In the genomic region with DNA sequence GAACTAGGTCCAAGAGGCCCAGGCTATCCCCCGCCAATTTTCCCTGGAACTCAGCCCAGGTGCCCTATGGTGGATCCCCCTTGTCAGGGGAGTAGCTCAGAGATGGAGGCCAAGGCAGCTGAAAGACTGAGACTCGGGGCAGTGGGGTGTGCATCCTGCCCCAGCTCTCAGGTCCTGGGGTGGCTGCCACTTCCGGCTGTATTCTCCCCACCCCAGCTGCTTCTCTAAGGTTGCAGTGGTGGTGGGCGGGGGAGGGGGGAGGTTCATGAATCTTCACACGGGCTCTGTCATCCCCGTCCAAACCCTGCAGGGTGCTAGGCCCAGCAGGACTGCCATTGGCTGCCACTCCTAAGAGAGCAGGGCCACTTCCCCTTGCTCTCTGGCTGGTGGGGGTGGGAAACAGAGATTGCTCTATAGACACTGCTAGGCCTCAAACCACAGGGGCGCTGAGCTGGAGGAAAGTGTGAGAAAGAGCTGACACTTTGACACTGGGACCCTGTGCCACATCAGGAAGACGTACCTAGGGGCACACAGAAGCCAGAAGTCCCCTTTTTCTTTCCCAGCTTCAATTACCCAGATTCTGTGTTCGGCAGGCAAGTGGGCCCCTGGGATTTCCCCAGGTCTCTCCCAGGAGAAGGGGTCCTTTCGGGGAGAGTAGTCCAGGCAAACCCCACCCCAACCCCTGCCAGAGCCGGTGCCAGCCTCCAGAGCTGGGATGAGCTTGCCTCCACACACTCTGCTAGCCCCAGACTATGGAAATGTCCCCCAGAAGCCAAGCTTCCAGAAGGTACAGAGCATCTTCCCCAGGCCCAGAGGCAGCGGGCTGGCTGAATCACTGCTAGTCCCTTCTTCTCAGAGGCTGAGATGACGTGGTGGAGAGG, we compare ENCODE assay signal across 9 cellular contexts. TPM values are rescaled to one million over a fixed set of nuclear protein-coding genes. Genes with fewer than 3 reads are reported as not detected.
A peak's percentile ranks its signal among the peaks of the same experiment; 100 is the strongest.
DNase-seq lines count a peak whose midpoint lies in the region; ATAC-seq and TF ChIP-seq lines count a peak whose summit lies in the region.
"Had no signal": no experiment of that assay in that cellular context is flagged by ENCODE, and none has a peak within 500 bp of the region (broad histone marks: within the 10 kb centered on the region; RNA-seq: fewer than 3 reads in every experiment).

No MANE protein-coding gene starts in this region.

- H3K4me3 ChIP-seq in breast epithelium: peak overlapping the region in 2 of 3 donors; percentile 22 to 26
- H3K4me3 ChIP-seq in endodermal cell (ENCODE audit: low read length): no peak overlapping the region
- H3K4me3 ChIP-seq in WERI-Rb-1 (ENCODE audit: low read depth, low read length): no peak overlapping the region

- no peaks in the 10 kb centered on the region for H3K9me3 Mint-ChIP-seq in MCF 10A (ENCODE audit: unreplicated experiment)
- H3K9me3 Mint-ChIP-seq in activated CD4-positive, alpha-beta T cell treated with anti-CD3 and anti-CD28 coated beads for 36 hours (ENCODE audit: low read depth): no peaks in the 10 kb centered on the region
- H3K9me3 Mint-ChIP-seq in endodermal cell: peaks cover 12% of the 10 kb centered on the region

- intact Hi-C loops in breast epithelium (cut with DNase I; ENCODE audit: low total_unique reads) (no loop called here), MCF 10A (cut with micrococcal nuclease) (no loop called here)
- intact Hi-C loops in activated CD4-positive, alpha-beta T cell treated with anti-CD3 and anti-CD28 coated beads for 36 hours (cut with DNase I, micrococcal nuclease): loop anchor here (1.0 to 5.0 kb wide), 7 partner anchors 12 to 1121 kb away; partner anchors contain the start of genes BCORL1 (in 1 of the 2), ENOX2 (in 1 of the 2), RAB33A (in 1 of the 2) and UTP14A (in 1 of the 2)

- no peak overlapping the region for H3K27ac ChIP-seq in breast epithelium
- no peak overlapping the region for H3K27ac ChIP-seq in endodermal cell (ENCODE audit: low read depth, low read length)
- H3K27ac ChIP-seq in WERI-Rb-1: no peak overlapping the region
- H3K27ac ChIP-seq: 22Rv1 had no signal

- no TSS peak for BruUV-seq in MCF 10A (replicated peaks; lab: Mats Ljungman, UMichigan)

- no peak for TF ChIP-seq POLR2A in breast epithelium (IDR thresholded peaks at IDR 0.05)

- H3K9me3 ChIP-seq in breast epithelium: no peaks in the 10 kb centered on the region
- no peaks in the 10 kb centered on the region for H3K9me3 ChIP-seq in endodermal cell (ENCODE audit: control insufficient read depth, low read length)
- no peaks in the 10 kb centered on the region for H3K9me3 ChIP-seq in WERI-Rb-1 (ENCODE audit: severe bottlenecking)

- ATAC-seq in HG03469 (IDR thresholded peaks at IDR 0.05; ENCODE audit: unreplicated experiment): peak; percentile 65
- ATAC-seq in activated CD4-positive, alpha-beta T cell treated with anti-CD3 and anti-CD28 coated beads for 36 hours: peak; percentile 80

- H3K36me3 ChIP-seq in breast epithelium (no peaks in the 10 kb centered on the region), endodermal cell (ENCODE audit: control insufficient read depth, insufficient read depth, low read length) (no peaks in the 10 kb centered on the region), WERI-Rb-1 (no peaks in the 10 kb centered on the region)

- H3K4me1 ChIP-seq in breast epithelium: no peaks in the 10 kb centered on the region
- H3K4me1 ChIP-seq in endodermal cell (ENCODE audit: control insufficient read depth, insufficient read depth, low read length): no peaks in the 10 kb centered on the region

- H3K27ac Mint-ChIP-seq in MCF 10A (ENCODE audit: low read depth, unreplicated experiment) (no peak overlapping the region), endodermal cell (no peak overlapping the region)
- peak overlapping the region; percentile 97 for H3K27ac Mint-ChIP-seq in activated CD4-positive, alpha-beta T cell treated with anti-CD3 and anti-CD28 coated beads for 36 hours

- 62 to 68% methylated on average over 2 to 11 of the region's 13 CpGs for WGBS in endodermal cell (ENCODE audit: insufficient coverage in 1 of 2, insufficient read length in 1 of 2), 2 experiments

- peak in 1 of 2 donors; percentile 35 for DNase-seq in breast epithelium (ENCODE audit: low spot score in 2 of 2)
- no peak for DNase-seq in MCF 10A (ENCODE audit: unreplicated experiment)
- peak; percentile 91 for DNase-seq in activated CD4-positive, alpha-beta T cell treated with anti-CD3 and anti-CD28 coated beads for 36 hours
- DNase-seq in endodermal cell: peak; percentile 67
- DNase-seq in stimulated activated CD4-positive, alpha-beta T cell treated with anti-CD3 and anti-CD28 coated beads, TNF-alpha, amount 100 ng/mL, for 4 hours (ENCODE audit: low read depth in 3 of 3): peak in 2 of 3 experiments; percentile 60
- DNase-seq in WERI-Rb-1: no peak
- DNase-seq in islet precursor cell: no peak

- H3K9ac ChIP-seq in endodermal cell (ENCODE audit: extremely low read depth, low read length, poor library complexity, severe bottlenecking): no peak overlapping the region

- H3K36me3 Mint-ChIP-seq in MCF 10A (ENCODE audit: insufficient read depth, unreplicated experiment) (no peaks in the 10 kb centered on the region), endodermal cell (ENCODE audit: low read depth) (no peaks in the 10 kb centered on the region)
- peaks cover 62% of the 10 kb centered on the region for H3K36me3 Mint-ChIP-seq in activated CD4-positive, alpha-beta T cell treated with anti-CD3 and anti-CD28 coated beads for 36 hours (ENCODE audit: low read depth)

- H3K27me3 ChIP-seq in breast epithelium (peaks cover 0 to 23% of the 10 kb centered on the region in 2 donors), endodermal cell (ENCODE audit: control insufficient read depth, insufficient read depth, low read length, poor library complexity, severe bottlenecking) (no peaks in the 10 kb centered on the region), WERI-Rb-1 (ENCODE audit: insufficient read depth, low read depth, severe bottlenecking) (peaks cover 5% of the 10 kb centered on the region)

- H3K4me3 Mint-ChIP-seq in MCF 10A (ENCODE audit: unreplicated experiment): no peak overlapping the region
- H3K4me3 Mint-ChIP-seq in activated CD4-positive, alpha-beta T cell treated with anti-CD3 and anti-CD28 coated beads for 36 hours: peak overlapping the region; percentile 79
- H3K4me3 Mint-ChIP-seq in endodermal cell: no peak overlapping the region

- CTCF ChIA-PET in MCF 10A (lab: Yijun Ruan, JAX): no interaction called here
- CTCF ChIA-PET in activated CD4-positive, alpha-beta T cell treated with anti-CD3 and anti-CD28 coated beads for 36 hours (lab: Charles Lee): interaction anchor here (0.5 to 2.3 kb wide), 6 partner anchors 9 to 279 kb away, joined by 3 to 7 read pairs (median 4); no protein-coding TSS in a partner anchor

- H3K27me3 Mint-ChIP-seq in MCF 10A (ENCODE audit: insufficient read depth, unreplicated experiment) (peaks cover 44% of the 10 kb centered on the region), endodermal cell (ENCODE audit: insufficient read depth) (no peaks in the 10 kb centered on the region)
- H3K27me3 Mint-ChIP-seq in activated CD4-positive, alpha-beta T cell treated with anti-CD3 and anti-CD28 coated beads for 36 hours: no peaks in the 10 kb centered on the region

- POLR2A ChIA-PET in MCF 10A (lab: Yijun Ruan, JAX): interaction anchor here (0.9 kb wide), 1 partner anchor 19 kb away, joined by 3 read pairs; no protein-coding TSS in a partner anchor
- POLR2A ChIA-PET in activated CD4-positive, alpha-beta T cell treated with anti-CD3 and anti-CD28 coated beads for 36 hours (lab: Charles Lee): interaction anchor here (0.9 to 2.2 kb wide), 2 partner anchors 9 to 21 kb away, joined by 5 to 13 read pairs; no protein-coding TSS in a partner anchor

- H3K4me1 Mint-ChIP-seq in MCF 10A (ENCODE audit: insufficient read depth, unreplicated experiment): no peaks in the 10 kb centered on the region
- H3K4me1 Mint-ChIP-seq in activated CD4-positive, alpha-beta T cell treated with anti-CD3 and anti-CD28 coated beads for 36 hours: peaks cover 52% of the 10 kb centered on the region
- peaks cover 2% of the 10 kb centered on the region for H3K4me1 Mint-ChIP-seq in endodermal cell

- TF ChIP-seq CTCF in breast epithelium (IDR thresholded peaks at IDR 0.05) (no peak), MCF 10A (IDR thresholded peaks at IDR 0.05; ENCODE audit: unreplicated experiment) (no peak), endodermal cell (conservative IDR thresholded peaks at IDR 0.05) (no peak), WERI-Rb-1 (IDR thresholded peaks at IDR 0.05; ENCODE audit: low read depth, low read length) (no peak)

RNA-seq across cellular contexts. Expression of gene SASH3, which starts 1.6 kb away (rescaled TPM):
- total RNA-seq in breast epithelium (10 to 100 TPM in 1 of 3 donors, 1 to 10 TPM in 2; 6.6 to 18.7 (median 10.0) TPM), MCF 10A (2022) (not detected in 2 replicates), endodermal cell (not detected)
- 100 to 1,000 TPM; 118 to 126 TPM for total RNA-seq in activated CD4-positive, alpha-beta T cell treated with anti-CD3 and anti-CD28 coated beads for 36 hours
- polyA plus RNA-seq in endodermal cell (2013, experiment 1 of 2): not detected
- polyA plus RNA-seq in endodermal cell (2013, experiment 2 of 2): not detected

RNA-seq across cellular contexts. Expression of gene XPNPEP2, which starts 42.6 kb away (rescaled TPM):
- total RNA-seq in breast epithelium: 10 to 100 TPM in 1 of 3 donors, 1 to 10 TPM in 1, under 1 TPM in 1; 0.44 to 12.8 (median 3.9) TPM
- total RNA-seq in MCF 10A (2022): not detected in 2 replicates
- under 1 TPM; 0.43 to 0.63 TPM for total RNA-seq in activated CD4-positive, alpha-beta T cell treated with anti-CD3 and anti-CD28 coated beads for 36 hours
- total RNA-seq in endodermal cell: under 1 TPM; 0.20 to 0.31 TPM
- polyA plus RNA-seq in endodermal cell (2013, experiment 1 of 2): 0.25 TPM
- polyA plus RNA-seq in endodermal cell (2013, experiment 2 of 2): 0.46 TPM

Comparison
In these comparisons a context has a peak if more than half of its experiments do, and no peak if none do; other contexts are left out.
1. DNase-seq: peak in activated CD4-positive, alpha-beta T cell treated with anti-CD3 and anti-CD28 coated beads for 36 hours (single experiment), endodermal cell (single experiment) and stimulated activated CD4-positive, alpha-beta T cell treated with anti-CD3 and anti-CD28 coated beads, TNF-alpha, amount 100 ng/mL, for 4 hours (2 of 3); none in MCF 10A (single experiment), WERI-Rb-1 (single experiment) and islet precursor cell (single experiment).
2. H3K4me3 ChIP-seq: peak in breast epithelium (2 of 3); none in endodermal cell (single experiment) and WERI-Rb-1 (single experiment).
3. intact Hi-C loops: an anchor here in activated CD4-positive, alpha-beta T cell treated with anti-CD3 and anti-CD28 coated beads for 36 hours (1.0 to 5.0 kb wide); none called in breast epithelium and MCF 10A.